12 cellular contexts compared by ENCODE assay signal in genomic region chr3:169112153-169112892, GRCh38.
DNase-seq lines count a peak whose midpoint lies in the region; ATAC-seq and TF ChIP-seq lines count a peak whose summit lies in the region.
"Had no signal": no experiment of that assay in that cellular context is flagged by ENCODE, and none has a peak within 500 bp of the region (broad histone marks: within the 10 kb centered on the region; RNA-seq: fewer than 3 reads in every experiment).

No MANE protein-coding gene starts in this region.

- no peaks in the 10 kb centered on the region for H4K20me1 ChIP-seq in HCT116 (ENCODE audit: insufficient read depth)
- no peaks in the 10 kb centered on the region for H4K20me1 ChIP-seq in SK-N-SH (ENCODE audit: insufficient read depth)

- H3K9ac ChIP-seq in HCT116 (ENCODE audit: low read length) (no peak overlapping the region), SK-N-SH (no peak overlapping the region; the same call in 1 of the 2 replicates)

- TF ChIP-seq RAD21 in HCT116 (IDR thresholded peaks at IDR 0.05; ENCODE audit: low read depth) = no peak
- TF ChIP-seq RAD21 in SK-N-SH (IDR thresholded peaks at IDR 0.05; ENCODE audit: low read length) = no peak

- H3K9me2 ChIP-seq in HCT116 (ENCODE audit: insufficient read depth) = no peaks in the 10 kb centered on the region
- no peaks in the 10 kb centered on the region for H3K9me2 ChIP-seq in SK-N-SH

- H3K27ac ChIP-seq in HCT116 (ENCODE audit: low read depth, low read length) (no peak overlapping the region), SK-N-SH (ENCODE audit: low read depth in 2 of 2, low read length in 1 of 2) (peak overlapping the region in 1 of 2 experiments; percentile 62; a peak in 3 of 4 replicates), gastrocnemius medialis (peak overlapping the region; percentile 31 to 69 (median 57)), esophagus squamous epithelium (peak overlapping the region in 2 of 4 donors; percentile 8 to 21), body of pancreas (no peak overlapping the region)
- H3K27ac ChIP-seq: VCaP had no signal

- POLR2A ChIA-PET in HCT116 (lab: Charles Lee) (no interaction called here), SK-N-SH (lab: Yijun Ruan, JAX) (no interaction called here)

- no peaks in the 10 kb centered on the region for H3K27me3 ChIP-seq in HCT116 (ENCODE audit: insufficient read depth, low read length)
- no peaks in the 10 kb centered on the region for H3K27me3 ChIP-seq in SK-N-SH (ENCODE audit: insufficient read depth)
- no peaks in the 10 kb centered on the region for H3K27me3 ChIP-seq in gastrocnemius medialis
- H3K27me3 ChIP-seq in esophagus squamous epithelium = no peaks in the 10 kb centered on the region
- no peaks in the 10 kb centered on the region for H3K27me3 ChIP-seq in body of pancreas

- H2AFZ ChIP-seq in HCT116 (ENCODE audit: low read depth, low read length, poor library complexity, severe bottlenecking) = peak overlapping the region; percentile 34
- H2AFZ ChIP-seq in SK-N-SH (ENCODE audit: low read depth) = 0 out of 2 replicates have a peak overlapping the region, but pooled peaks have one; percentile 31

- peak; percentile 6 to 94; a peak in 2 of 4 replicates for TF ChIP-seq EP300 in SK-N-SH (IDR thresholded peaks at IDR 0.05; ENCODE audit: borderline replicate concordance in 1 of 2, low read depth in 1 of 2, low read length in 1 of 2)

- H3K79me2 ChIP-seq in HCT116 (ENCODE audit: insufficient read depth, low read length) (no peaks in the 10 kb centered on the region), SK-N-SH (ENCODE audit: insufficient read depth) (no peaks in the 10 kb centered on the region)

- no peak for TF ChIP-seq POLR2A in HCT116 (IDR thresholded peaks at IDR 0.05; ENCODE audit: borderline replicate concordance, extremely low read depth, insufficient read depth, insufficient read length)
- no peak for TF ChIP-seq POLR2A in gastrocnemius medialis (IDR thresholded peaks at IDR 0.05)
- no peak for TF ChIP-seq POLR2A in esophagus squamous epithelium (IDR thresholded peaks at IDR 0.05)
- TF ChIP-seq POLR2A in body of pancreas (IDR thresholded peaks at IDR 0.05) = no peak

- CTCF ChIA-PET in HCT116 (lab: Charles Lee) = no interaction called here
- CTCF ChIA-PET in SK-N-SH (lab: Yijun Ruan, JAX) = interaction anchor here (0.8 to 2.0 kb wide), 2 partner anchors 21 to 557 kb away, joined by 4 to 6 read pairs; no protein-coding TSS in a partner anchor

- RAD21 ChIA-PET in HCT116 (lab: Charles Lee; ENCODE audit: low non-redundant PET in 1 of 2, low total read pairs in 2 of 2, uncharacterized antibody in 2 of 2, unreplicated experiment in 2 of 2) = no interaction called here

- peaks cover 16% of the 10 kb centered on the region for H3F3A ChIP-seq in SK-N-SH (replicated peaks; ENCODE audit: insufficient read depth)

- H3K9me3 ChIP-seq in HCT116 (ENCODE audit: control insufficient read depth in 1 of 2, insufficient read depth in 1 of 2, low read depth in 1 of 2, low read length in 2 of 2) = no peaks in the 10 kb centered on the region
- H3K9me3 ChIP-seq in SK-N-SH = no peaks in the 10 kb centered on the region
- no peaks in the 10 kb centered on the region for H3K9me3 ChIP-seq in gastrocnemius medialis
- no peaks in the 10 kb centered on the region for H3K9me3 ChIP-seq in esophagus squamous epithelium
- H3K9me3 ChIP-seq in body of pancreas = no peaks in the 10 kb centered on the region

- peak; percentile 69; the same call in 1 of the 2 replicates for ATAC-seq in HCT116
- peak in 1 of 2 donors; percentile 42 for ATAC-seq in gastrocnemius medialis
- no peak for ATAC-seq in body of pancreas

- in situ Hi-C loops in gastrocnemius medialis (cut with MboI; ENCODE audit: low sequenced_read_pairs in 4 of 4) = no loop called here

- intact Hi-C loops in HCT116 (cut with micrococcal nuclease) = no loop called here
- intact Hi-C loops in gastrocnemius medialis (cut with DNase I; ENCODE audit: low total_unique reads) = no loop called here
- intact Hi-C loops in esophagus squamous epithelium (cut with DNase I) = no loop called here
- intact Hi-C loops in body of pancreas (cut with DNase I) = no loop called here

- H3K36me3 ChIP-seq in HCT116 (ENCODE audit: control insufficient read depth in 1 of 2, insufficient read depth in 2 of 2, low read length in 2 of 2) = no peaks in the 10 kb centered on the region
- H3K36me3 ChIP-seq in SK-N-SH (replicated peaks in 1 of 2; ENCODE audit: control insufficient read depth in 1 of 2, insufficient read depth in 2 of 2, low read length in 1 of 2) = no peaks in the 10 kb centered on the region
- no peaks in the 10 kb centered on the region for H3K36me3 ChIP-seq in gastrocnemius medialis
- peaks cover 0 to 36% (median 0%) of the 10 kb centered on the region in 3 donors for H3K36me3 ChIP-seq in esophagus squamous epithelium
- H3K36me3 ChIP-seq in body of pancreas (replicated peaks in 1 of 2; ENCODE audit: insufficient read depth in 1 of 2, low read depth in 2 of 2) = no peaks in the 10 kb centered on the region

- H3K4me3 ChIP-seq in HCT116 (replicated peaks in 1 of 2; ENCODE audit: low read depth in 1 of 2, low read length in 2 of 2) (no peak overlapping the region), SK-N-SH (ENCODE audit: low read depth in 2 of 2, low read length in 1 of 2) (no peak overlapping the region), gastrocnemius medialis (no peak overlapping the region), esophagus squamous epithelium (no peak overlapping the region), body of pancreas (no peak overlapping the region)
- H3K4me3 ChIP-seq: dorsolateral prefrontal cortex had no signal

- no peak for TF ChIP-seq CTCF in HCT116 (IDR thresholded peaks at IDR 0.05 in 2 of 3, conservative IDR thresholded peaks at IDR 0.05 in 1 of 3; ENCODE audit: borderline replicate concordance in 1 of 3, insufficient read depth in 1 of 3, low read depth in 2 of 3, low read length in 2 of 3)
- no peak for TF ChIP-seq CTCF in SK-N-SH (IDR thresholded peaks at IDR 0.05)
- TF ChIP-seq CTCF in gastrocnemius medialis (IDR thresholded peaks at IDR 0.05 in 4 of 5, conservative IDR thresholded peaks at IDR 0.05 in 1 of 5) = no peak
- TF ChIP-seq CTCF in esophagus squamous epithelium (IDR thresholded peaks at IDR 0.05) = no peak
- no peak for TF ChIP-seq CTCF in body of pancreas (IDR thresholded peaks at IDR 0.05)

- no TSS peak for BruUV-seq in HCT116 (replicated peaks; lab: Mats Ljungman, UMichigan)

- H3K4me2 ChIP-seq in HCT116 (ENCODE audit: low read length) (peak overlapping the region; percentile 40), SK-N-SH (peak overlapping the region; percentile 53; the same call in 1 of the 2 replicates)

- peaks cover 8 to 27% of the 10 kb centered on the region in 2 experiments for H3K4me1 ChIP-seq in HCT116 (ENCODE audit: control insufficient read depth in 1 of 2, insufficient read depth in 2 of 2, low read length in 2 of 2)
- H3K4me1 ChIP-seq in SK-N-SH (ENCODE audit: control insufficient read depth in 1 of 2, insufficient read depth in 2 of 2, low read depth in 1 of 2, low read length in 1 of 2) = peaks cover 0 to 29% of the 10 kb centered on the region in 2 experiments; a peak in 3 of 4 replicates
- no peaks in the 10 kb centered on the region for H3K4me1 ChIP-seq in gastrocnemius medialis
- H3K4me1 ChIP-seq in esophagus squamous epithelium = peaks cover 0 to 12% (median 3%) of the 10 kb centered on the region in 3 donors
- peaks cover 8% of the 10 kb centered on the region for H3K4me1 ChIP-seq in body of pancreas

- peak; percentile 6 for DNase-seq in HCT116 (ENCODE audit: low read depth, low spot score)
- DNase-seq in SK-N-SH = no peak
- peak; percentile 42 for DNase-seq in fibroblast of peridontal ligament (ENCODE audit: extremely low read depth)
- no peak for DNase-seq in gastrocnemius medialis
- no peak for DNase-seq in esophagus squamous epithelium (lab: John Stamatoyannopoulos, UW)
- DNase-seq in body of pancreas = no peak
- no peak for DNase-seq in medulla oblongata (ENCODE audit: extremely low spot score)
- DNase-seq in NCI-H748 (lab: John Stamatoyannopoulos, UW; ENCODE audit: unreplicated experiment) = no peak
- DNase-seq: dorsolateral prefrontal cortex, islet precursor cell, NCI-H1092 had no signal

- WGBS in SK-N-SH (ENCODE audit: low lambda C conversion rate) = 7% methylated on average over 3 of the region's 3 CpGs
- WGBS in esophagus squamous epithelium, 2 donors = 33 to 49% methylated on average over 3 of the region's 3 CpGs
- 47 to 63% methylated on average over 3 of the region's 3 CpGs for WGBS in body of pancreas, 2 donors

TF ChIP-seq in HCT116, 20 proteins besides CTCF, POLR2A, EP300 and RAD21 (continues in another document):
- TF ChIP-seq ATF3 (IDR thresholded peaks at IDR 0.05) = no peak
- TF ChIP-seq FOSL1 (IDR thresholded peaks at IDR 0.05; ENCODE audit: low read depth) = peak; percentile 42
- TF ChIP-seq SP1 (IDR thresholded peaks at IDR 0.05; ENCODE audit: low read depth) = peak; percentile 46; the same call in 1 of the 2 replicates
- TF ChIP-seq EZH2 (IDR thresholded peaks at IDR 0.05) = no peak

TF ChIP-seq in SK-N-SH, 30 proteins besides CTCF, POLR2A, EP300 and RAD21 (continues in another document):
- TF ChIP-seq JUND (IDR thresholded peaks at IDR 0.05) (peak; percentile 84), CHD2 (IDR thresholded peaks at IDR 0.05; ENCODE audit: low read length, partially characterized antibody) (no peak), FOSL2 (IDR thresholded peaks at IDR 0.05; ENCODE audit: borderline replicate concordance, low read depth) (peak; percentile 71; the same call in 1 of the 2 replicates), GATA2 (CRISPR knock-in tag; IDR thresholded peaks at IDR 0.05) (no peak), MXI1 (IDR thresholded peaks at IDR 0.05; ENCODE audit: low read depth, low read length) (no peak), NRF1 (IDR thresholded peaks at IDR 0.05; ENCODE audit: low read depth, low read length) (no peak), RFX5 (IDR thresholded peaks at IDR 0.05; ENCODE audit: low read length) (no peak), MEF2A (IDR thresholded peaks at IDR 0.05; ENCODE audit: borderline replicate concordance, low read depth) (peak; percentile 58; the same call in 1 of the 2 replicates), NFIC (IDR thresholded peaks at IDR 0.05; ENCODE audit: borderline replicate concordance) (peak; percentile 41; the same call in 1 of the 2 replicates), TCF12 (IDR thresholded peaks at IDR 0.05) (peak; percentile 82), POLR2AphosphoS5 (IDR thresholded peaks at IDR 0.05; ENCODE audit: low read depth, low read length) (peak; percentile 47; the same call in 1 of the 2 replicates), SMC3 (IDR thresholded peaks at IDR 0.05; ENCODE audit: low read depth, low read length) (no peak)
- TF ChIP-seq, protein P1, sequence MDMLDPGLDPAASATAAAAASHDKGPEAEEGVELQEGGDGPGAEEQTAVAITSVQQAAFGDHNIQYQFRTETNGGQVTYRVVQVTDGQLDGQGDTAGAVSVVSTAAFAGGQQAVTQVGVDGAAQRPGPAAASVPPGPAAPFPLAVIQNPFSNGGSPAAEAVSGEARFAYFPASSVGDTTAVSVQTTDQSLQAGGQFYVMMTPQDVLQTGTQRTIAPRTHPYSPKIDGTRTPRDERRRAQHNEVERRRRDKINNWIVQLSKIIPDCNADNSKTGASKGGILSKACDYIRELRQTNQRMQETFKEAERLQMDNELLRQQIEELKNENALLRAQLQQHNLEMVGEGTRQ (IDR thresholded peaks at IDR 0.05; ENCODE audit: borderline replicate concordance, low read depth, low read length) = no peak

Comparison
In these comparisons a context has a peak if more than half of its experiments do, and no peak if none do; other contexts are left out.
1. DNase-seq: peak in HCT116 (single experiment) and fibroblast of peridontal ligament (single experiment); none in SK-N-SH (single experiment), gastrocnemius medialis (0 of 2), esophagus squamous epithelium (single experiment), body of pancreas (0 of 4), medulla oblongata (single experiment) and NCI-H748 (single experiment).
2. H3K27ac ChIP-seq: peak in gastrocnemius medialis (4 of 4); none in HCT116 (single experiment) and body of pancreas (0 of 4).
3. Of the 11 proteins assayed by ChIP-seq in both SK-N-SH and HCT116: peak only in SK-N-SH: JUND and POLR2AphosphoS5; only in HCT116: none; in both: none; in neither: 9.